ENCODE assay signal across 8 cellular contexts in genomic region chr6:137013738-137014602, GRCh38. TPM values are rescaled to one million over a fixed set of nuclear protein-coding genes. Genes with fewer than 3 reads are reported as not detected.
DNase-seq lines count a peak whose midpoint lies in the region; ATAC-seq lines count a peak whose summit lies in the region.

No MANE protein-coding gene starts in this region.

- DNase-seq in NCI-H526 (lab: John Stamatoyannopoulos, UW): peak; percentile 11 to 40
- DNase-seq in NCI-H526 treated with DMSO at 0.1 percent for 48 hours (lab: John Stamatoyannopoulos, UW): no peak
- peak; percentile 65 for DNase-seq in OCI-M1 (lab: John Stamatoyannopoulos, UW)
- peak; percentile 78 for DNase-seq in fibroblast of peridontal ligament (ENCODE audit: extremely low read depth)
- peak; percentile 52 for DNase-seq in renal cortical epithelial cell (ENCODE audit: low read depth)
- no peak for DNase-seq in middle frontal gyrus (ENCODE audit: extremely low spot score, low spot score)
- DNase-seq in activated T-cell treated with anti-CD3 and anti-CD28 coated beads, Interleukin-2, amount 50 U/mL, for 72 hours: no peak

- H3K4me3 Mint-ChIP-seq in activated T-cell treated with anti-CD3 and anti-CD28 coated beads, Interleukin-2, amount 50 U/mL, for 72 hours: no peak overlapping the region

- H3K4me1 Mint-ChIP-seq in activated T-cell treated with anti-CD3 and anti-CD28 coated beads, Interleukin-2, amount 50 U/mL, for 72 hours (ENCODE audit: low read depth): no peaks in the 10 kb centered on the region

- H3K9me3 Mint-ChIP-seq in activated T-cell treated with anti-CD3 and anti-CD28 coated beads, Interleukin-2, amount 50 U/mL, for 72 hours: no peaks in the 10 kb centered on the region

- no peak for ATAC-seq in HG03196 (IDR thresholded peaks at IDR 0.05; ENCODE audit: unreplicated experiment)
- ATAC-seq in activated T-cell treated with anti-CD3 and anti-CD28 coated beads, Interleukin-2, amount 50 U/mL, for 72 hours (replicated peaks in 1 of 2): no peak

- H3K36me3 Mint-ChIP-seq in activated T-cell treated with anti-CD3 and anti-CD28 coated beads, Interleukin-2, amount 50 U/mL, for 72 hours (ENCODE audit: insufficient read depth in 2 of 2): no peaks in the 10 kb centered on the region

- no peak overlapping the region for H3K27ac Mint-ChIP-seq in activated T-cell treated with anti-CD3 and anti-CD28 coated beads, Interleukin-2, amount 50 U/mL, for 72 hours

- peaks cover 52% of the 10 kb centered on the region for H3K27me3 Mint-ChIP-seq in activated T-cell treated with anti-CD3 and anti-CD28 coated beads, Interleukin-2, amount 50 U/mL, for 72 hours (ENCODE audit: low read depth)

RNA-seq across cellular contexts. Expression of gene IL20RA, which starts 30.8 kb away (rescaled TPM):
- not detected in 2 replicates for total RNA-seq in renal cortical epithelial cell
- not detected for total RNA-seq in activated T-cell treated with anti-CD3 and anti-CD28 coated beads, Interleukin-2, amount 50 U/mL, for 72 hours

Comparison
In these comparisons a context has a peak if more than half of its experiments do, and no peak if none do; other contexts are left out.
1. DNase-seq: peak in NCI-H526 (2 of 2), OCI-M1 (single experiment), fibroblast of peridontal ligament (single experiment) and renal cortical epithelial cell (single experiment); none in NCI-H526 treated with DMSO at 0.1 percent for 48 hours (single experiment), middle frontal gyrus (single experiment) and activated T-cell treated with anti-CD3 and anti-CD28 coated beads, Interleukin-2, amount 50 U/mL, for 72 hours (0 of 2).